1 cellular context compared by ENCODE assay signal in genomic region chr11:121311373-121311772, GRCh38.
TF ChIP-seq lines count a peak whose summit lies in the region.

No MANE protein-coding gene starts in this region.

TF ChIP-seq in liver, 16 proteins besides CTCF, POLR2A, EP300 and RAD21 (continued from another document):
- no peak for TF ChIP-seq REST (IDR thresholded peaks at IDR 0.05)
- TF ChIP-seq RXRA (IDR thresholded peaks at IDR 0.05): peak; percentile 5 to 33
- TF ChIP-seq NR2F2 (IDR thresholded peaks at IDR 0.05): no peak
